Comparison of ENCODE assay signal across 8 cellular contexts in the genomic region with DNA sequence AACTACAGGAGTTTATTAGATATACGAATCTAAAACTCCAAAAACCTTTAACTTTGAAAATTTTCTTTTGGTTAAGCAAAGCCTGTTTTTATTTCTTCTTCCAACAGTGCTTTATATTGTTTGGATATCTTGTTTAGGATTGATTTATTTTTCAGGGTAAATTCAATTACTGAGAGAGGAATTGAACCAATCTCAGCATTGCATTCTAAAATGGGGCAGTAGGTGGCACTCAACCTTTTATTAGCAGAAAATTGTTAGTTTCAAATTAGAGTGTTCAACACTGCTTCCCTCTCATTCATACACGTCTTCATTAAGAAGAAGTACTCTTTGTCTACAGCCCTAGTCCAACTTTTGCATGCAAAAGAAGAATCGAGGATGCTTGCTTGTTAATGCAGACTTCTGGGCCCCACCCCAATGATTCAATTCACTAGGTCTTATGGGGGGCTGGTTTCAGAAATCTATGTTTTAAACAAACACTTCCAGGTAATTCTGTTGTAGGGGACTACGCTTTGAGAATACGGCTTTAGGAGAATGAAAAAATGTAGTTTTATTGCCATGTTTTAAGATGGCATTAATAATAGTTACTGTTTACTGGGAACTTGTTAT. TPM values are rescaled to one million over a fixed set of nuclear protein-coding genes. Genes with fewer than 3 reads are reported as not detected.
DNase-seq lines count a peak whose midpoint lies in the region; ATAC-seq and TF ChIP-seq lines count a peak whose summit lies in the region.

No MANE protein-coding gene starts in this region.

- WGBS in esophagus muscularis mucosa: 78% methylated on average over 5 of the region's 5 CpGs

- no peaks in the 10 kb centered on the region for H3K27me3 ChIP-seq in esophagus muscularis mucosa

- intact Hi-C loops in esophagus muscularis mucosa (cut with DNase I): no loop called here

- TF ChIP-seq CTCF in esophagus muscularis mucosa (IDR thresholded peaks at IDR 0.05): peak in 2 of 3 experiments; percentile 27 to 45

- no peak overlapping the region for H3K4me3 ChIP-seq in esophagus muscularis mucosa

- DNase-seq in DMS 273 (lab: John Stamatoyannopoulos, UW; ENCODE audit: unreplicated experiment): peak; percentile 33
- no peak for DNase-seq in DMS 273 treated with DMSO at 0.1 percent for 48 hours (lab: John Stamatoyannopoulos, UW)
- DNase-seq in NCI-H1048 (lab: John Stamatoyannopoulos, UW): peak; percentile 22
- no peak for DNase-seq in esophagus muscularis mucosa (ENCODE audit: extremely low spot score)
- DNase-seq in renal cortical epithelial cell (ENCODE audit: low read depth): peak; percentile 19
- no peak for DNase-seq in mesenteric fat pad (ENCODE audit: low spot score)
- no peak for DNase-seq in activated naive CD4-positive, alpha-beta T cell (lab: John Stamatoyannopoulos, UW)

- H3K36me3 ChIP-seq in esophagus muscularis mucosa: peaks cover 0 to 58% (median 26%) of the 10 kb centered on the region in 4 donors

- no peak for TF ChIP-seq POLR2A in esophagus muscularis mucosa (IDR thresholded peaks at IDR 0.05; ENCODE audit: low read depth)

- H3K4me1 ChIP-seq in esophagus muscularis mucosa: no peaks in the 10 kb centered on the region

- TF ChIP-seq EP300 in esophagus muscularis mucosa (IDR thresholded peaks at IDR 0.05): no peak

- H3K27ac ChIP-seq in esophagus muscularis mucosa (replicated peaks in 1 of 4): no peak overlapping the region

- ATAC-seq in GM21717 (IDR thresholded peaks at IDR 0.05; ENCODE audit: unreplicated experiment): no peak

- H3K9me3 ChIP-seq in esophagus muscularis mucosa: no peaks in the 10 kb centered on the region

RNA-seq across cellular contexts. Expression of gene MRPL22, which starts 26.6 kb away (rescaled TPM):
- total RNA-seq in esophagus muscularis mucosa (10 to 100 TPM in 3 of 4 donors, 1 to 10 TPM in 1; 8.7 to 31.4 (median 17.2) TPM), renal cortical epithelial cell (17.6 and 36.6 TPM in 2 replicates), mesenteric fat pad (38.8 TPM)

RNA-seq across cellular contexts. Expression of gene GEMIN5, which starts 29.5 kb away (rescaled TPM):
- 10 to 100 TPM; 14.1 to 20.4 (median 17.3) TPM for total RNA-seq in esophagus muscularis mucosa
- total RNA-seq in renal cortical epithelial cell: 10.6 and 21.5 TPM in 2 replicates
- 20.1 TPM for total RNA-seq in mesenteric fat pad

RNA-seq across cellular contexts. Expression of gene KIF4B, which starts 46.0 kb away (rescaled TPM):
- total RNA-seq in esophagus muscularis mucosa: under 1 TPM in 2 of 4 donors, not detected in 2; under 0.01 TPM
- 0.05 TPM in 1 of 2 replicates, not detected in the other for total RNA-seq in renal cortical epithelial cell
- not detected for total RNA-seq in mesenteric fat pad

Comparison
In these comparisons a context has a peak if more than half of its experiments do, and no peak if none do; other contexts are left out.
1. DNase-seq: peak in DMS 273 (single experiment), NCI-H1048 (single experiment) and renal cortical epithelial cell (single experiment); none in DMS 273 treated with DMSO at 0.1 percent for 48 hours (single experiment), esophagus muscularis mucosa (single experiment), mesenteric fat pad (single experiment) and activated naive CD4-positive, alpha-beta T cell (0 of 4).